In the genomic region with DNA sequence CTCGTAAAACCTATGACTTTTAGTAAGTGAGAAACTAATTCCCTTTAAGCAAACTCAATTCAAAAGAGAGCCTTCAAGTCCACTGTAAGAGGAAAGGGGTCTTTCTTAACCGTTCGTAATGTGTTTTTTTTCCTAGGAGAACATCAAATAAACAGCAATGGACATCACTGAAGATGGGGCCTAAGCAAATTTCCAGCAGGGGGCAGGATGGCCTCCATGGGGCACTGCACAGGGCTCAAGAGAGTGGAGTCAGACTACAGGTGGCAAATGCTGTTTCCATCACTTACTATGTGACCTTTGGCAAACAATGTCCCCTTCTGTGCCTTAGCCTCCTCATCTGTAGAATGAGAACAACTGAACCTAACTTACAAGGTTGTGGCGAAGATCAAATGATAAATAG, we compare ENCODE assay signal across 9 cellular contexts.
DNase-seq lines count a peak whose midpoint lies in the region; ATAC-seq and TF ChIP-seq lines count a peak whose summit lies in the region.
"Had no signal": no experiment of that assay in that cellular context is flagged by ENCODE, and none has a peak within 500 bp of the region (broad histone marks: within the 10 kb centered on the region; RNA-seq: fewer than 3 reads in every experiment).

No MANE protein-coding gene starts in this region.

- TF ChIP-seq CTCF in heart right ventricle (IDR thresholded peaks at IDR 0.05) (peak in 6 of 9 donors; percentile 21 to 43 (median 34)), right atrium auricular region (IDR thresholded peaks at IDR 0.05) (peak in 1 of 2 donors; percentile 39), WTC11 (IDR thresholded peaks at IDR 0.05) (no peak), foreskin fibroblast (IDR thresholded peaks at IDR 0.05; ENCODE audit: low read depth, low read length) (peak; percentile 36), tibial artery (IDR thresholded peaks at IDR 0.05) (peak; percentile 7 to 10)

- H3K4me1 ChIP-seq in heart right ventricle (peaks cover 0 to 8% (median 0%) of the 10 kb centered on the region in 9 donors), right atrium auricular region (no peaks in the 10 kb centered on the region), tibial artery (no peaks in the 10 kb centered on the region)

- WGBS in heart right ventricle, 2 donors, result 92 to 94% methylated on average over 4 of the region's 4 CpGs

- DNase-seq in heart right ventricle (no peak), right atrium auricular region (ENCODE audit: low spot score) (no peak), WTC11 (ENCODE audit: low spot score) (peak; percentile 36), foreskin fibroblast (no peak), tibial artery (no peak), inferior parietal cortex (ENCODE audit: extremely low spot score) (no peak), SHP77 (lab: John Stamatoyannopoulos, UW) (no peak)

- H3K4me1 Mint-ChIP-seq in WTC11, result 0 out of 2 replicates have a peak, but pooled peaks cover 5% of the 10 kb centered on the region

- H3K27me3 ChIP-seq in heart right ventricle (no peaks in the 10 kb centered on the region), right atrium auricular region (no peaks in the 10 kb centered on the region), tibial artery (no peaks in the 10 kb centered on the region)

- H3K36me3 ChIP-seq in heart right ventricle (peaks cover 0 to 50% (median 0%) of the 10 kb centered on the region in 9 donors), right atrium auricular region (no peaks in the 10 kb centered on the region), tibial artery (no peaks in the 10 kb centered on the region)

- CTCF ChIA-PET in WTC11 (lab: Charles Lee), result interaction anchor here (2.1 kb wide), 1 partner anchor 153 kb away, joined by 5 read pairs; no protein-coding TSS in a partner anchor

- H3K4me3 Mint-ChIP-seq in WTC11, result no peak overlapping the region
- H3K4me3 Mint-ChIP-seq: naive thymus-derived CD8-positive, alpha-beta T cell had no signal

- H3K27ac ChIP-seq in heart right ventricle (no peak overlapping the region), right atrium auricular region (no peak overlapping the region), tibial artery (no peak overlapping the region)

- H3K9me3 Mint-ChIP-seq in WTC11, result peaks cover 5% of the 10 kb centered on the region
- H3K9me3 Mint-ChIP-seq: naive thymus-derived CD8-positive, alpha-beta T cell had no signal

- POLR2A ChIA-PET in WTC11 (lab: Charles Lee), result no interaction called here

- H3K27me3 Mint-ChIP-seq in WTC11 (ENCODE audit: low read depth), result no peaks in the 10 kb centered on the region
- H3K27me3 Mint-ChIP-seq: naive thymus-derived CD8-positive, alpha-beta T cell had no signal

- H3K36me3 Mint-ChIP-seq in WTC11, result peaks cover 6% of the 10 kb centered on the region
- H3K36me3 Mint-ChIP-seq: naive thymus-derived CD8-positive, alpha-beta T cell had no signal

- H3K4me3 ChIP-seq in heart right ventricle (no peak overlapping the region), right atrium auricular region (no peak overlapping the region), foreskin fibroblast (ENCODE audit: low read depth in 1 of 2, low read length in 2 of 2) (no peak overlapping the region), tibial artery (no peak overlapping the region)

- H3K9me3 ChIP-seq in heart right ventricle (no peaks in the 10 kb centered on the region), right atrium auricular region (no peaks in the 10 kb centered on the region), tibial artery (no peaks in the 10 kb centered on the region)

- intact Hi-C loops in heart right ventricle (cut with DNase I), result loop anchor here in 2 of 10 donors (5.0 kb wide), 2 partner anchors 106 to 111 kb away; no protein-coding TSS in a partner anchor
- intact Hi-C loops in tibial artery (cut with DNase I; ENCODE audit: low total_unique reads), result no loop called here

- H3K27ac Mint-ChIP-seq in WTC11, result no peak overlapping the region
- H3K27ac Mint-ChIP-seq: naive thymus-derived CD8-positive, alpha-beta T cell had no signal

- ATAC-seq in heart right ventricle (no peak), WTC11 (peak; percentile 73; the same call in 1 of the 2 replicates), GM21381 (IDR thresholded peaks at IDR 0.05; ENCODE audit: unreplicated experiment) (no peak)
- ATAC-seq: naive thymus-derived CD8-positive, alpha-beta T cell had no signal

TF ChIP-seq in WTC11, 78 proteins besides CTCF, POLR2A, EP300 and RAD21:
- TF ChIP-seq ZNF396 (CRISPR knock-in tag; IDR thresholded peaks at IDR 0.05; ENCODE audit: borderline replicate concordance) (no peak), ZNF671 (CRISPR knock-in tag; IDR thresholded peaks at IDR 0.05) (no peak), ZNF423 (CRISPR knock-in tag; IDR thresholded peaks at IDR 0.05) (no peak), SP1 (CRISPR knock-in tag; conservative IDR thresholded peaks at IDR 0.05) (no peak), SMAD4 (CRISPR knock-in tag; IDR thresholded peaks at IDR 0.05) (no peak)
